In genomic region chr14:92512807-92513203, GRCh38 we compare ENCODE assay signal across 9 cellular contexts. TPM values are rescaled to one million over a fixed set of nuclear protein-coding genes. Genes with fewer than 3 reads are reported as not detected.
DNase-seq lines count a peak whose midpoint lies in the region; ATAC-seq and TF ChIP-seq lines count a peak whose summit lies in the region.
"Had no signal": no experiment of that assay in that cellular context is flagged by ENCODE, and none has a peak within 500 bp of the region (broad histone marks: within the 10 kb centered on the region; RNA-seq: fewer than 3 reads in every experiment).

No MANE protein-coding gene starts in this region.

- 84% methylated on average over 9 of the region's 9 CpGs for WGBS in HUES64

- intact Hi-C loops in natural killer cell (cut with micrococcal nuclease), result no loop called here

- H3K27me3 ChIP-seq in HUES64 (ENCODE audit: insufficient read depth, low read length), result peaks cover 46% of the 10 kb centered on the region
- H3K27me3 ChIP-seq in duodenal mucosa (ENCODE audit: control insufficient read depth in 1 of 2, insufficient read depth in 2 of 2, low read length in 2 of 2), result no peaks in the 10 kb centered on the region

- H3K9ac ChIP-seq in HUES64 (ENCODE audit: low read depth, low read length), result no peak overlapping the region
- peak overlapping the region; percentile 59 to 68 for H3K9ac ChIP-seq in duodenal mucosa (ENCODE audit: low read depth in 1 of 2, low read length in 2 of 2)

- H3K36me3 ChIP-seq in HUES64 (ENCODE audit: insufficient read depth, low read length) (no peaks in the 10 kb centered on the region), duodenal mucosa (ENCODE audit: control insufficient read depth in 1 of 2, insufficient read depth in 2 of 2, low read length in 2 of 2) (no peaks in the 10 kb centered on the region)

- H3K27ac ChIP-seq in HUES64 (ENCODE audit: low read depth, low read length), result no peak overlapping the region
- H3K27ac ChIP-seq in duodenal mucosa (ENCODE audit: low read depth, low read length), result peak overlapping the region; percentile 50

- peaks cover 35 to 50% of the 10 kb centered on the region in 2 donors for H3K4me1 Mint-ChIP-seq in natural killer cell

- CTCF ChIA-PET in HEK293T (lab: Yijun Ruan, JAX), result no interaction called here

- no peak for TF ChIP-seq CTCF in AG09309 (IDR thresholded peaks at IDR 0.05; ENCODE audit: control insufficient read depth, insufficient read depth, low read depth, low read length, missing control alignments)
- no peak for TF ChIP-seq CTCF in natural killer cell (IDR thresholded peaks at IDR 0.05)

- H3K9me3 Mint-ChIP-seq in natural killer cell, result no peaks in the 10 kb centered on the region

- H3K36me3 Mint-ChIP-seq in natural killer cell, result no peaks in the 10 kb centered on the region

- H3K4me1 ChIP-seq in HUES64 (ENCODE audit: insufficient read depth, low read length) (no peaks in the 10 kb centered on the region), duodenal mucosa (ENCODE audit: control insufficient read depth in 1 of 2, insufficient read depth in 2 of 2, low read length in 2 of 2) (peaks cover 26 to 30% of the 10 kb centered on the region in 2 donors)

- H3K27ac Mint-ChIP-seq in natural killer cell, result peak overlapping the region; percentile 97 to 98

- peak overlapping the region; percentile 80 for H3K4me3 ChIP-seq in AG09309 (ENCODE audit: control insufficient read depth, low read depth, low read length)
- H3K4me3 ChIP-seq in HUES64 (ENCODE audit: low read length), result peak overlapping the region; percentile 62
- peak overlapping the region; percentile 79 to 87 for H3K4me3 ChIP-seq in duodenal mucosa (ENCODE audit: low read depth in 1 of 2, low read length in 2 of 2)

- H3K9me3 ChIP-seq in HUES64 (ENCODE audit: insufficient read depth, low read depth, low read length) (no peaks in the 10 kb centered on the region), duodenal mucosa (ENCODE audit: control insufficient read depth in 1 of 2, low read length in 2 of 2) (no peaks in the 10 kb centered on the region)

- POLR2A ChIA-PET in HEK293T (lab: Yijun Ruan, JAX), result no interaction called here

- DNase-seq in AG09309 (ENCODE audit: low read depth) (no peak), natural killer cell (no peak), middle frontal gyrus (ENCODE audit: extremely low spot score, low spot score) (no peak), medulla oblongata (ENCODE audit: extremely low spot score) (no peak), HEK293T (ENCODE audit: extremely low spot score) (no peak)
- DNase-seq in stimulated activated naive CD4-positive, alpha-beta T cell treated with Interleukin-2 at 50 U/mL for 16 hours (lab: John Stamatoyannopoulos, UW), result no peak
- DNase-seq: NCI-H1436 had no signal

- no peaks in the 10 kb centered on the region for H3K27me3 Mint-ChIP-seq in natural killer cell (ENCODE audit: low read depth in 2 of 2)

- ATAC-seq in natural killer cell, result no peak

- H3K4me3 Mint-ChIP-seq in natural killer cell, result peak overlapping the region; percentile 90

TF ChIP-seq in HEK293T, 16 proteins besides CTCF, POLR2A, EP300 and RAD21:
- no peak for TF ChIP-seq HDGF (IDR thresholded peaks at IDR 0.05; ENCODE audit: borderline replicate concordance)
- no peak for TF ChIP-seq FOXA1 (IDR thresholded peaks at IDR 0.05)
- TF ChIP-seq CTBP1 (IDR thresholded peaks at IDR 0.05; ENCODE audit: borderline replicate concordance), result no peak
- no peak for TF ChIP-seq TARDBP (IDR thresholded peaks at IDR 0.05)
- TF ChIP-seq L3MBTL2 (conservative IDR thresholded peaks at IDR 0.05), result no peak
- no peak for TF ChIP-seq FOXK2 (IDR thresholded peaks at IDR 0.05)
- TF ChIP-seq SUZ12 (IDR thresholded peaks at IDR 0.05), result no peak
- TF ChIP-seq PKNOX1 (IDR thresholded peaks at IDR 0.05), result no peak
- no peak for TF ChIP-seq LEF1 (IDR thresholded peaks at IDR 0.05; ENCODE audit: borderline replicate concordance)
- TF ChIP-seq ZNF384 (IDR thresholded peaks at IDR 0.05), result no peak
- TF ChIP-seq FOXM1 (IDR thresholded peaks at IDR 0.05; ENCODE audit: borderline replicate concordance), result no peak
- no peak for TF ChIP-seq SP1 (IDR thresholded peaks at IDR 0.05)
- TF ChIP-seq NFRKB (IDR thresholded peaks at IDR 0.05), result no peak
- no peak for TF ChIP-seq BHLHE40 (IDR thresholded peaks at IDR 0.05; ENCODE audit: borderline replicate concordance)
- TF ChIP-seq ARNT (IDR thresholded peaks at IDR 0.05), result no peak
- TF ChIP-seq ELF4 (IDR thresholded peaks at IDR 0.05), result no peak

RNA-seq across cellular contexts. Expression of gene RIN3, which starts 0.8 kb away (rescaled TPM):
- polyA plus RNA-seq in HUES64 (2013, experiment 1 of 2), result 1.7 TPM
- 2.3 TPM for polyA plus RNA-seq in HUES64 (2013, experiment 2 of 2)
- 100 to 1,000 TPM; 248 to 289 (median 282) TPM for total RNA-seq in natural killer cell
